ENCODE assay signal across 8 cellular contexts in the genomic region with DNA sequence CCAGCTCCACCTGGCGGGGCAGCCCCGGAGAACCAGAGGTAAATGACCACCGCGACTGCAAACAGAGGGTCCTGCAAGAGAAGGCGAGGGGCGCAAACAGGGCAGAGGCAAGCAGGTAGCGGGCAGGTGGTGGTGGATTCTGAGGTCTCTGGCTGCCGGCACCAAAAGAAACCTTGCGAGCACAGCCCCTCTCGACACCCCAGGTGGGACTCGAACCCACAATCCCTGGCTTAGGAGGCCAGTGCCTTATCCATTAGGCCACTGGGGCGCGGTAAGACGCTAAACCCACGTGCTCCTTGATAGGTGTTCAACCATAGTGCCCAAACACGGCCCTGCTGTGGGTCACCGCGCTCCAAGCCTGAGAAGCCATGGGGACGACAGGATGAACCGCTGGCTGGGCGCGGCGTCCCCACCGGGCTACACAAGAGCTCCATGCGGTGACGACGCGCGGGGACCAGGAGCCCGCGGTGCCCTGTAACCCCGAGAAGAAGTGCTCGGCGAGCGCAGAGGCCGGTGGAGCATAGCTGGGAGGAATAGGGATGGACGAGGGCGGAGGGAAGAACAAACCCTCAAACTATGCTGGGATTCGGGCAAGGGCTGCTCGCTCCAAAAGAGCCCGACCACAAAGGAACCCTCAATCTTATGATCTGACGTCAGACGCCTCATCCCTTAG. TPM values are rescaled to one million over a fixed set of nuclear protein-coding genes. Genes with fewer than 3 reads are reported as not detected.
A peak's percentile ranks its signal among the peaks of the same experiment; 100 is the strongest.
DNase-seq lines count a peak whose midpoint lies in the region; ATAC-seq and TF ChIP-seq lines count a peak whose summit lies in the region.

No MANE protein-coding gene starts in this region.

- ATAC-seq in GM23338 (peak; percentile 55), foreskin keratinocyte (peak; percentile 50)
- ATAC-seq in stimulated activated naive CD8-positive, alpha-beta T cell treated with anti-CD3 and anti-CD28 coated beads, Interleukin-15, amount 100 ng/mL, for 72 hours = peak; percentile 75

- peak; percentile 17 to 42; a peak in 2 of 4 replicates for TF ChIP-seq CTCF in GM23338 (conservative IDR thresholded peaks at IDR 0.05; ENCODE audit: low read depth in 2 of 2)
- TF ChIP-seq CTCF in MM.1S (IDR thresholded peaks at IDR 0.05; ENCODE audit: low read length) = peak; percentile 14; the same call in 1 of the 2 replicates
- TF ChIP-seq CTCF in foreskin keratinocyte (conservative IDR thresholded peaks at IDR 0.05) = peak; percentile 37
- TF ChIP-seq CTCF in neural progenitor cell (IDR thresholded peaks at IDR 0.05) = peak; percentile 27

- peaks cover 12% of the 10 kb centered on the region for H3K36me3 ChIP-seq in GM23338 (ENCODE audit: insufficient read depth)
- H3K36me3 ChIP-seq in MM.1S (replicated peaks; ENCODE audit: insufficient read depth, low read length) = no peaks in the 10 kb centered on the region
- no peaks in the 10 kb centered on the region for H3K36me3 ChIP-seq in neural progenitor cell

- H2AFZ ChIP-seq in GM23338 (peak overlapping the region; percentile 95; the same call in 1 of the 2 replicates), MM.1S (ENCODE audit: low read length) (peak overlapping the region; percentile 73), neural progenitor cell (replicated peaks) (peak overlapping the region; percentile 97)

- peaks cover 32% of the 10 kb centered on the region for H3K36me3 Mint-ChIP-seq in GM23338 (ENCODE audit: low read depth)
- H3K36me3 Mint-ChIP-seq in neural progenitor cell = peaks cover 8% of the 10 kb centered on the region

- H3K27me3 ChIP-seq in GM23338 (ENCODE audit: insufficient read depth) (peaks cover 5% of the 10 kb centered on the region; the same call in 1 of the 2 replicates), MM.1S (replicated peaks; ENCODE audit: insufficient read depth, low read length) (no peaks in the 10 kb centered on the region; the same call in 1 of the 2 replicates), foreskin keratinocyte (no peaks in the 10 kb centered on the region), neural progenitor cell (no peaks in the 10 kb centered on the region)

- H3F3A ChIP-seq in GM23338 (replicated peaks; ENCODE audit: low read depth) (peaks cover 26% of the 10 kb centered on the region), MM.1S (ENCODE audit: insufficient read depth, low read length) (peaks cover 27% of the 10 kb centered on the region), neural progenitor cell (ENCODE audit: low read depth) (peaks cover 36% of the 10 kb centered on the region)

- H3K27ac ChIP-seq in GM23338 (ENCODE audit: low read depth) (peak overlapping the region; percentile 90), MM.1S (ENCODE audit: low read length) (peak overlapping the region; percentile 51; the same call in 1 of the 2 replicates), foreskin keratinocyte (peak overlapping the region; percentile 85), neural progenitor cell (peak overlapping the region; percentile 68)

- H3K9me3 Mint-ChIP-seq in GM23338 = peaks cover 34% of the 10 kb centered on the region
- peaks cover 28% of the 10 kb centered on the region for H3K9me3 Mint-ChIP-seq in neural progenitor cell
- no peaks in the 10 kb centered on the region for H3K9me3 Mint-ChIP-seq in stimulated activated naive CD8-positive, alpha-beta T cell treated with anti-CD3 and anti-CD28 coated beads, Interleukin-15, amount 100 ng/mL, for 72 hours

- peak overlapping the region; percentile 99 for H3K27ac Mint-ChIP-seq in GM23338
- peak overlapping the region; percentile 99 for H3K27ac Mint-ChIP-seq in neural progenitor cell
- peak overlapping the region; percentile 99 to 100 for H3K27ac Mint-ChIP-seq in stimulated activated naive CD8-positive, alpha-beta T cell treated with anti-CD3 and anti-CD28 coated beads, Interleukin-15, amount 100 ng/mL, for 72 hours

- H4K20me1 ChIP-seq in GM23338 (replicated peaks; ENCODE audit: insufficient read depth) = no peaks in the 10 kb centered on the region
- H4K20me1 ChIP-seq in MM.1S (ENCODE audit: insufficient read depth, low read length) = no peaks in the 10 kb centered on the region
- H4K20me1 ChIP-seq in neural progenitor cell (ENCODE audit: low read depth) = no peaks in the 10 kb centered on the region

- H3K9me3 ChIP-seq in MM.1S (replicated peaks; ENCODE audit: insufficient read depth, low read length) = no peaks in the 10 kb centered on the region
- H3K9me3 ChIP-seq in neural progenitor cell (ENCODE audit: low read depth) = no peaks in the 10 kb centered on the region

- H3K4me3 ChIP-seq in GM23338 = peak overlapping the region; percentile 96
- H3K4me3 ChIP-seq in MM.1S (ENCODE audit: low read length) = peak overlapping the region; percentile 73
- H3K4me3 ChIP-seq in neural progenitor cell = peak overlapping the region; percentile 94

- peak overlapping the region; percentile 99 for H3K4me3 Mint-ChIP-seq in GM23338
- peak overlapping the region; percentile 93 for H3K4me3 Mint-ChIP-seq in neural progenitor cell
- H3K4me3 Mint-ChIP-seq in stimulated activated naive CD8-positive, alpha-beta T cell treated with anti-CD3 and anti-CD28 coated beads, Interleukin-15, amount 100 ng/mL, for 72 hours = peak overlapping the region; percentile 96

- H3K4me1 Mint-ChIP-seq in GM23338 (peaks cover 18% of the 10 kb centered on the region), neural progenitor cell (peaks cover 23% of the 10 kb centered on the region)
- peaks cover 62% of the 10 kb centered on the region for H3K4me1 Mint-ChIP-seq in stimulated activated naive CD8-positive, alpha-beta T cell treated with anti-CD3 and anti-CD28 coated beads, Interleukin-15, amount 100 ng/mL, for 72 hours

- peaks cover 22% of the 10 kb centered on the region for H3K4me1 ChIP-seq in GM23338 (ENCODE audit: insufficient read depth)
- 0 out of 2 replicates have a peak, but pooled peaks cover 4% of the 10 kb centered on the region for H3K4me1 ChIP-seq in MM.1S (ENCODE audit: low read length)
- H3K4me1 ChIP-seq in foreskin keratinocyte = peaks cover 2% of the 10 kb centered on the region
- no peaks in the 10 kb centered on the region for H3K4me1 ChIP-seq in neural progenitor cell

- DNase-seq in DMS 273 treated with DMSO at 0.1 percent for 48 hours (lab: John Stamatoyannopoulos, UW) (peak; percentile 83), GM23338 (ENCODE audit: low spot score) (peak; percentile 92), MM.1S (peak; percentile 89), SHP77 treated with DMSO at 0.1 percent for 48 hours (lab: John Stamatoyannopoulos, UW) (peak; percentile 91), foreskin keratinocyte (peak; percentile 77 to 87), neural progenitor cell (ENCODE audit: low spot score) (peak; percentile 94)
- peak; percentile 69 for DNase-seq in activated gamma-delta T cell treated with anti-CD3 and anti-CD28 coated beads, Interleukin-2, amount 50 U/mL, for 16 hours (ENCODE audit: low read depth)
- DNase-seq in stimulated activated naive CD8-positive, alpha-beta T cell treated with anti-CD3 and anti-CD28 coated beads, Interleukin-15, amount 100 ng/mL, for 72 hours = peak; percentile 92 to 96

- no peaks in the 10 kb centered on the region for H3K9me2 ChIP-seq in GM23338 (ENCODE audit: insufficient read depth)
- H3K9me2 ChIP-seq in MM.1S (replicated peaks; ENCODE audit: insufficient read depth, low read length) = no peaks in the 10 kb centered on the region

- H3K4me2 ChIP-seq in GM23338 = peak overlapping the region; percentile 88
- H3K4me2 ChIP-seq in MM.1S (ENCODE audit: low read depth, low read length) = peak overlapping the region; percentile 83
- peak overlapping the region; percentile 77 for H3K4me2 ChIP-seq in neural progenitor cell

- no peaks in the 10 kb centered on the region for H3K79me2 ChIP-seq in GM23338 (replicated peaks; ENCODE audit: insufficient read depth)
- no peaks in the 10 kb centered on the region for H3K79me2 ChIP-seq in MM.1S (ENCODE audit: low read length)
- no peaks in the 10 kb centered on the region for H3K79me2 ChIP-seq in neural progenitor cell (ENCODE audit: low read depth)

- peak overlapping the region; percentile 70 for H3K9ac ChIP-seq in MM.1S (ENCODE audit: low read length)
- H3K9ac ChIP-seq in neural progenitor cell = peak overlapping the region; percentile 72

- H3K27me3 Mint-ChIP-seq in GM23338 (ENCODE audit: insufficient read depth, low read depth, poor library complexity) (peaks cover 33% of the 10 kb centered on the region), neural progenitor cell (ENCODE audit: insufficient read depth, low read depth) (peaks cover 35% of the 10 kb centered on the region)
- H3K27me3 Mint-ChIP-seq in stimulated activated naive CD8-positive, alpha-beta T cell treated with anti-CD3 and anti-CD28 coated beads, Interleukin-15, amount 100 ng/mL, for 72 hours = no peaks in the 10 kb centered on the region

TF ChIP-seq in GM23338, 12 proteins besides CTCF, POLR2A, EP300 and RAD21 (continues in another document):
- TF ChIP-seq CREB1 (CRISPR knock-in tag; IDR thresholded peaks at IDR 0.05; ENCODE audit: low read depth) (peak; percentile 61; the same call in 1 of the 2 replicates), EZH2 (IDR thresholded peaks at IDR 0.05; ENCODE audit: low read depth, unreplicated experiment) (no peak)

RNA-seq across cellular contexts. Expression of a gene that starts 12.4 kb away (rescaled TPM):
- 240 and 244 TPM in 2 replicates for total RNA-seq in GM23338 (2014; rRNA removed; shearing (Covaris generic))
- polyA plus RNA-seq in GM23338 (2016; fragmentation: Nextera tagmentation; extraction: Ambion mirVana) (1,144 and 1,234 TPM in 2 replicates), foreskin keratinocyte (425 and 434 TPM in 2 replicates)
- total RNA-seq in foreskin keratinocyte (318 and 323 TPM in 2 replicates), neural progenitor cell (ENCODE audit: low replicate concordance) (209 and 268 TPM in 2 replicates)

RNA-seq across cellular contexts. Expression of a gene that starts 12.7 kb away (rescaled TPM):
- 24.3 and 30.0 TPM in 2 replicates for total RNA-seq in GM23338 (2014; rRNA removed; shearing (Covaris generic))
- 7.4 and 8.1 TPM in 2 replicates for polyA plus RNA-seq in GM23338 (2016; fragmentation: Nextera tagmentation; extraction: Ambion mirVana)
- total RNA-seq in foreskin keratinocyte = 11.6 and 12.7 TPM in 2 replicates
- polyA plus RNA-seq in foreskin keratinocyte = 7.3 and 7.7 TPM in 2 replicates
- total RNA-seq in neural progenitor cell (ENCODE audit: low replicate concordance) = 28.9 and 32.9 TPM in 2 replicates

RNA-seq across cellular contexts. Expression of a gene that starts 21.9 kb away (rescaled TPM):
- total RNA-seq in GM23338 (2014; rRNA removed; shearing (Covaris generic)) = 38.0 and 48.5 TPM in 2 replicates
- 66.7 and 68.0 TPM in 2 replicates for polyA plus RNA-seq in GM23338 (2016; fragmentation: Nextera tagmentation; extraction: Ambion mirVana)
- 56.2 and 65.9 TPM in 2 replicates for total RNA-seq in foreskin keratinocyte
- 79.6 and 87.4 TPM in 2 replicates for polyA plus RNA-seq in foreskin keratinocyte
- total RNA-seq in neural progenitor cell (ENCODE audit: low replicate concordance) = 50.8 and 52.8 TPM in 2 replicates

RNA-seq across cellular contexts. Expression of a gene that starts 46.9 kb away (rescaled TPM):
- total RNA-seq in GM23338 (2014; rRNA removed; shearing (Covaris generic)) = 34.4 and 35.8 TPM in 2 replicates
- 17.7 and 18.3 TPM in 2 replicates for polyA plus RNA-seq in GM23338 (2016; fragmentation: Nextera tagmentation; extraction: Ambion mirVana)
- 9.7 and 10.1 TPM in 2 replicates for total RNA-seq in foreskin keratinocyte
- polyA plus RNA-seq in foreskin keratinocyte = 8.2 and 8.6 TPM in 2 replicates
- 4.0 and 15.8 TPM in 2 replicates for total RNA-seq in neural progenitor cell (ENCODE audit: low replicate concordance)

RNA-seq across cellular contexts. Expression of a gene that starts 53.4 kb away (rescaled TPM):
- 30.1 and 40.0 TPM in 2 replicates for total RNA-seq in GM23338 (2014; rRNA removed; shearing (Covaris generic))
- polyA plus RNA-seq in GM23338 (2016; fragmentation: Nextera tagmentation; extraction: Ambion mirVana) (5.0 and 7.3 TPM in 2 replicates), foreskin keratinocyte (2.0 and 2.2 TPM in 2 replicates)
- total RNA-seq in foreskin keratinocyte (3.2 and 3.4 TPM in 2 replicates), neural progenitor cell (ENCODE audit: low replicate concordance) (3.4 and 19.9 TPM in 2 replicates)

Comparison
In these comparisons a context has a peak if more than half of its experiments do, and no peak if none do; other contexts are left out.
1. Peak in every context shown above with its lines: DNase-seq, ATAC-seq, H3K4me3 ChIP-seq and H3K27ac ChIP-seq.